ENCODE assay signal across 19 cellular contexts in the genomic region with DNA sequence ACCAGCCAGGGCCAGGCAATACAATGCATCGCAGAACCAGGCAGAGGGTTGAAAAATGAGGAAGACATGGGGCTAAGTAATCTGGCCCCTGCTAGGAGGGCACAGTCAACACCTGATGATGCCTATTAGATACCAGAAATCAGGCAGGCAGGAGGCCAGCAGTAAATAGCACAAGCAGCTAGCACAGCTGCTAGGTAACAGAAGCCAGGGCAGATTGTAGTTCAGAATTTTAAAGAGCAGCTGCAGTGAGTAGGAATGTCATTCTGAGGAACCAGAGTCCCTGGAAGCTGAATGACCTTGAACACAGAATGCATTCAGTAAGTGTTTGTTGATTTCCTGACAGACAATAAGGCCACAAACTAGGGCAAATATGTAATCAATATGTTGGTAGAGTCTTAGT.
DNase-seq lines count a peak whose midpoint lies in the region; FAIRE-seq and TF ChIP-seq lines count a peak whose summit lies in the region.
"Had no signal": no experiment of that assay in that cellular context is flagged by ENCODE, and none has a peak within 500 bp of the region (broad histone marks: within the 10 kb centered on the region; RNA-seq: fewer than 3 reads in every experiment).

No MANE protein-coding gene starts in this region.

- no peak for FAIRE-seq in urothelium cell line (lab: Jason Lieb, UNC)
- FAIRE-seq: frontal cortex, islet of Langerhans, small intestine had no signal

- DNase-seq in COR-L47 (lab: John Stamatoyannopoulos, UW) (peak; percentile 7), DMS79 treated with DMSO at 0.1 percent for 48 hours (lab: John Stamatoyannopoulos, UW) (peak; percentile 76), NCI-H2227 (lab: John Stamatoyannopoulos, UW; ENCODE audit: unreplicated experiment) (peak; percentile 29), cerebellar cortex (ENCODE audit: low spot score) (peak; percentile 22), HCEC 1CT (no peak), HEK293T (ENCODE audit: extremely low spot score) (no peak), urothelium cell line (ENCODE audit: low spot score) (no peak)
- DNase-seq: activated CD4-positive, alpha-beta memory T cell treated with anti-CD3 and anti-CD28 coated beads, Interleukin-2, amount 10 ng/mL, durations not matched to agents 7 days and 5 days; activated effector memory CD4-positive, alpha-beta T cell treated with anti-CD3 and anti-CD28 coated beads, Interleukin-2, amount 50 U/mL, for 16 hours; activated naive CD8-positive, alpha-beta T cell treated with anti-CD3 and anti-CD28 coated beads, Interleukin-2, amount 50 U/mL, for 24 hours; CD4-positive, CD25-positive, alpha-beta regulatory T cell; effector memory CD4-positive, alpha-beta T cell; lower lobe of right lung; MV-4-11; NCI-H446 treated with DMSO at 0.1 percent for 48 hours; small intestine; uterus had no signal

- POLR2A ChIA-PET in HEK293T (lab: Yijun Ruan, JAX) = no interaction called here

- CTCF ChIA-PET in HEK293T (lab: Yijun Ruan, JAX) = no interaction called here

TF ChIP-seq in HEK293T, 16 proteins besides CTCF, POLR2A, EP300 and RAD21:
- TF ChIP-seq BHLHE40 (IDR thresholded peaks at IDR 0.05; ENCODE audit: borderline replicate concordance) = no peak
- TF ChIP-seq FOXM1 (IDR thresholded peaks at IDR 0.05; ENCODE audit: borderline replicate concordance) = no peak
- no peak for TF ChIP-seq HDGF (IDR thresholded peaks at IDR 0.05; ENCODE audit: borderline replicate concordance)
- TF ChIP-seq, protein P1, sequence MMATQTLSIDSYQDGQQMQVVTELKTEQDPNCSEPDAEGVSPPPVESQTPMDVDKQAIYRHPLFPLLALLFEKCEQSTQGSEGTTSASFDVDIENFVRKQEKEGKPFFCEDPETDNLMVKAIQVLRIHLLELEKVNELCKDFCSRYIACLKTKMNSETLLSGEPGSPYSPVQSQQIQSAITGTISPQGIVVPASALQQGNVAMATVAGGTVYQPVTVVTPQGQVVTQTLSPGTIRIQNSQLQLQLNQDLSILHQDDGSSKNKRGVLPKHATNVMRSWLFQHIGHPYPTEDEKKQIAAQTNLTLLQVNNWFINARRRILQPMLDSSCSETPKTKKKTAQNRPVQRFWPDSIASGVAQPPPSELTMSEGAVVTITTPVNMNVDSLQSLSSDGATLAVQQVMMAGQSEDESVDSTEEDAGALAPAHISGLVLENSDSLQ (IDR thresholded peaks at IDR 0.05) = no peak
- TF ChIP-seq ARNT (IDR thresholded peaks at IDR 0.05) = no peak
- TF ChIP-seq ELF4 (IDR thresholded peaks at IDR 0.05) = no peak
- no peak for TF ChIP-seq FOXK2 (IDR thresholded peaks at IDR 0.05)
- no peak for TF ChIP-seq L3MBTL2 (conservative IDR thresholded peaks at IDR 0.05)
- no peak for TF ChIP-seq SUZ12 (IDR thresholded peaks at IDR 0.05)
- no peak for TF ChIP-seq NFRKB (IDR thresholded peaks at IDR 0.05)
- no peak for TF ChIP-seq LEF1 (IDR thresholded peaks at IDR 0.05; ENCODE audit: borderline replicate concordance)
- no peak for TF ChIP-seq TARDBP (IDR thresholded peaks at IDR 0.05)
- TF ChIP-seq CTBP1 (IDR thresholded peaks at IDR 0.05; ENCODE audit: borderline replicate concordance) = no peak
- no peak for TF ChIP-seq FOXA1 (IDR thresholded peaks at IDR 0.05)
- TF ChIP-seq ZNF384 (IDR thresholded peaks at IDR 0.05) = no peak

Comparison
In these comparisons a context has a peak if more than half of its experiments do, and no peak if none do; other contexts are left out.
1. DNase-seq: peak in COR-L47 (single experiment), DMS79 treated with DMSO at 0.1 percent for 48 hours (single experiment), NCI-H2227 (single experiment) and cerebellar cortex (single experiment); none in HCEC 1CT (single experiment), HEK293T (single experiment) and urothelium cell line (single experiment).